ENCODE assay signal across 21 cellular contexts in the genomic region with DNA sequence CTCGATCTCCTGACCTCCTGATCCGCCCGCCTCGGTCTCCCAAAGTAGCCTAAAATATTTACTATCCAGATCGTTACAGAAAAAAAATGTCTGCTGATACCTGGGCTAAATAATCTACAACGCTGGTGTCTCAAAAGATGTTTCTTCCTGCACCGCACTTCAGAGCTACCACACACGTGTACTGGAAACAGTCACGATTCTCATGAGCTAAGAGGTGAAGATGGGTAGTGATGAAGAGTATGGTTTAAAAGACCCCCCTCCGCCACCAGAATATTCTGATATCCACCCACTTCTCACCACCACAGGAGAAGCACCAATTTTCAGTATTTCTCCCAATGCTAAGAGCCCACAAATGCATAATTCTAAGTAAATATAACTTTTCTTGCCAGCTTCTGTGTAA. TPM values are rescaled to one million over a fixed set of nuclear protein-coding genes. Genes with fewer than 3 reads are reported as not detected.
DNase-seq lines count a peak whose midpoint lies in the region; ATAC-seq lines count a peak whose summit lies in the region.
"Had no signal": no experiment of that assay in that cellular context is flagged by ENCODE, and none has a peak within 500 bp of the region (broad histone marks: within the 10 kb centered on the region; RNA-seq: fewer than 3 reads in every experiment).

No MANE protein-coding gene starts in this region.

- no peaks in the 10 kb centered on the region for H3K27me3 ChIP-seq in CD4-positive, CD25-positive, alpha-beta regulatory T cell (ENCODE audit: control insufficient read depth, insufficient read depth, low read length)
- H3K27me3 ChIP-seq: SJSA1, upper lobe of left lung had no signal

- peak overlapping the region in 2 of 3 donors; percentile 71 to 83 for H3K27ac Mint-ChIP-seq in CD4-positive, CD25-positive, alpha-beta regulatory T cell
- H3K27ac Mint-ChIP-seq in activated CD4-positive, alpha-beta memory T cell treated with anti-CD3 and anti-CD28 coated beads for 36 hours, result peak overlapping the region; percentile 90
- peak overlapping the region in 4 of 6 donors; percentile 35 to 79 (median 58) for H3K27ac Mint-ChIP-seq in immature natural killer cell
- H3K27ac Mint-ChIP-seq: WTC11 had no signal

- peak; percentile 61 to 67 for ATAC-seq in activated CD4-positive, CD25-positive, alpha-beta regulatory T cell treated with anti-CD3 and anti-CD28 coated beads, Interleukin-2, amount 50 U/mL, for 24 hours
- ATAC-seq in CD4-positive, CD25-positive, alpha-beta regulatory T cell (ENCODE audit: low read depth in 2 of 2), result peak in 1 of 2 donors; percentile 47
- ATAC-seq: Panc1, WTC11 had no signal

- POLR2A ChIA-PET in activated CD4-positive, alpha-beta memory T cell treated with anti-CD3 and anti-CD28 coated beads for 36 hours (lab: Charles Lee), result interaction anchor here (1.0 to 2.8 kb wide), 12 partner anchors 8 to 201 kb away, joined by 3 to 61 read pairs (median 6); a partner anchor contains a TSS

- H3K4me1 Mint-ChIP-seq in CD4-positive, CD25-positive, alpha-beta regulatory T cell, result peaks cover 13 to 38% (median 26%) of the 10 kb centered on the region in 4 donors
- H3K4me1 Mint-ChIP-seq in activated CD4-positive, alpha-beta memory T cell treated with anti-CD3 and anti-CD28 coated beads for 36 hours (ENCODE audit: low read depth), result peaks cover 61% of the 10 kb centered on the region
- peaks cover 48 to 53% of the 10 kb centered on the region in 2 donors for H3K4me1 Mint-ChIP-seq in immature natural killer cell
- H3K4me1 Mint-ChIP-seq: neural crest cell, WTC11 had no signal

- CTCF ChIA-PET in activated CD4-positive, alpha-beta memory T cell treated with anti-CD3 and anti-CD28 coated beads for 36 hours (lab: Charles Lee), result interaction anchor here (0.7 to 3.2 kb wide), 13 partner anchors 9 to 199 kb away, joined by 3 to 41 read pairs (median 5); a partner anchor contains a TSS

- no peaks in the 10 kb centered on the region for H3K9me3 Mint-ChIP-seq in CD4-positive, CD25-positive, alpha-beta regulatory T cell
- peaks cover 3% of the 10 kb centered on the region for H3K9me3 Mint-ChIP-seq in activated CD4-positive, alpha-beta memory T cell treated with anti-CD3 and anti-CD28 coated beads for 36 hours
- no peaks in the 10 kb centered on the region for H3K9me3 Mint-ChIP-seq in immature natural killer cell

- DNase-seq in activated CD4-positive, CD25-positive, alpha-beta regulatory T cell (lab: John Stamatoyannopoulos, UW), result no peak
- DNase-seq in CD4-positive, CD25-positive, alpha-beta regulatory T cell, result no peak
- DNase-seq in activated CD4-positive, alpha-beta memory T cell treated with anti-CD3 and anti-CD28 coated beads for 36 hours, result no peak
- DNase-seq in immature natural killer cell (no peak), midbrain (lab: John Stamatoyannopoulos, UW) (no peak), epidermal melanocyte (ENCODE audit: insufficient read length, low spot score) (no peak), posterior vena cava (ENCODE audit: low spot score) (no peak)
- DNase-seq: amniotic stem cell, Calu3, cortex of kidney, EL, NCI-H1105, NCI-H2081, NCI-H446, upper lobe of left lung had no signal

- peaks cover 13% of the 10 kb centered on the region for H3K4me1 ChIP-seq in CD4-positive, CD25-positive, alpha-beta regulatory T cell (ENCODE audit: control insufficient read depth, insufficient read depth, low read length, poor library complexity, severe bottlenecking)
- H3K4me1 ChIP-seq: prostate gland, upper lobe of left lung had no signal

- no peak overlapping the region for H3K27ac ChIP-seq in CD4-positive, CD25-positive, alpha-beta regulatory T cell (ENCODE audit: insufficient read depth, low read length, poor library complexity, severe bottlenecking)
- H3K27ac ChIP-seq: prostate gland, upper lobe of left lung had no signal

- peaks cover 38% of the 10 kb centered on the region for H3K36me3 Mint-ChIP-seq in CD4-positive, CD25-positive, alpha-beta regulatory T cell
- H3K36me3 Mint-ChIP-seq in activated CD4-positive, alpha-beta memory T cell treated with anti-CD3 and anti-CD28 coated beads for 36 hours, result peaks cover 39% of the 10 kb centered on the region
- peaks cover 13 to 32% (median 15%) of the 10 kb centered on the region in 3 donors for H3K36me3 Mint-ChIP-seq in immature natural killer cell

- intact Hi-C loops in activated CD4-positive, alpha-beta memory T cell treated with anti-CD3 and anti-CD28 coated beads for 36 hours (cut with micrococcal nuclease), result no loop called here
- intact Hi-C loops in posterior vena cava (cut with DNase I), result no loop called here

- H3K4me3 ChIP-seq in CD4-positive, CD25-positive, alpha-beta regulatory T cell (ENCODE audit: low read depth, low read length), result no peak overlapping the region
- H3K4me3 ChIP-seq: prostate gland, SJSA1, upper lobe of left lung had no signal

- H3K4me3 Mint-ChIP-seq in CD4-positive, CD25-positive, alpha-beta regulatory T cell, result peak overlapping the region in 3 of 4 donors; percentile 1 to 61 (median 23)
- H3K4me3 Mint-ChIP-seq in activated CD4-positive, alpha-beta memory T cell treated with anti-CD3 and anti-CD28 coated beads for 36 hours, result peak overlapping the region; percentile 53
- H3K4me3 Mint-ChIP-seq in immature natural killer cell, result no peak overlapping the region
- H3K4me3 Mint-ChIP-seq: neural crest cell, WTC11 had no signal

- H3K36me3 ChIP-seq in CD4-positive, CD25-positive, alpha-beta regulatory T cell (ENCODE audit: control insufficient read depth, insufficient read depth, low read length), result peaks cover 21% of the 10 kb centered on the region
- H3K36me3 ChIP-seq: prostate gland had no signal

- H3K9me3 ChIP-seq in CD4-positive, CD25-positive, alpha-beta regulatory T cell (ENCODE audit: control insufficient read depth in 2 of 2, low read length in 2 of 2), result no peaks in the 10 kb centered on the region
- H3K9me3 ChIP-seq: prostate gland, SJSA1, upper lobe of left lung had no signal

- no peaks in the 10 kb centered on the region for H3K27me3 Mint-ChIP-seq in CD4-positive, CD25-positive, alpha-beta regulatory T cell
- no peaks in the 10 kb centered on the region for H3K27me3 Mint-ChIP-seq in activated CD4-positive, alpha-beta memory T cell treated with anti-CD3 and anti-CD28 coated beads for 36 hours
- H3K27me3 Mint-ChIP-seq in immature natural killer cell (ENCODE audit: low read depth in 3 of 3), result no peaks in the 10 kb centered on the region

RNA-seq across cellular contexts. Expression of a gene that starts 50.2 kb away (rescaled TPM):
- total RNA-seq in CD4-positive, CD25-positive, alpha-beta regulatory T cell, result 42.9 TPM
- 1 to 10 TPM; 3.3 to 5.1 (median 4.7) TPM for polyA plus RNA-seq in CD4-positive, CD25-positive, alpha-beta regulatory T cell
- total RNA-seq in activated CD4-positive, alpha-beta memory T cell treated with anti-CD3 and anti-CD28 coated beads for 36 hours, result 10 to 100 TPM; 17.2 to 20.3 TPM
- 1 to 10 TPM; 1.6 to 9.8 (median 4.7) TPM for polyA plus RNA-seq in immature natural killer cell
- total RNA-seq in posterior vena cava, result 10 to 100 TPM; 36.2 to 43.8 TPM

RNA-seq across cellular contexts. Expression of a gene that starts 50.4 kb away (rescaled TPM):
- total RNA-seq in CD4-positive, CD25-positive, alpha-beta regulatory T cell, result 2.9 TPM
- polyA plus RNA-seq in CD4-positive, CD25-positive, alpha-beta regulatory T cell, result 1 to 10 TPM; 4.2 to 9.2 (median 8.5) TPM
- 10 to 100 TPM; 20.0 to 22.2 TPM for total RNA-seq in activated CD4-positive, alpha-beta memory T cell treated with anti-CD3 and anti-CD28 coated beads for 36 hours
- 10 to 100 TPM in 1 of 3 donors, 1 to 10 TPM in 2; 6.6 to 13.9 (median 8.6) TPM for polyA plus RNA-seq in immature natural killer cell
- total RNA-seq in posterior vena cava, result 10 to 100 TPM in 1 of 2 donors, 1 to 10 TPM in 1; 7.4 to 10.9 TPM

Comparison
In these comparisons a context has a peak if more than half of its experiments do, and no peak if none do; other contexts are left out.
1. H3K4me3 Mint-ChIP-seq: peak in CD4-positive, CD25-positive, alpha-beta regulatory T cell (3 of 4) and activated CD4-positive, alpha-beta memory T cell treated with anti-CD3 and anti-CD28 coated beads for 36 hours (single experiment); none in immature natural killer cell (0 of 5).
2. Peak in every context shown above with its lines, with median percentiles within 50 percentile points of each other: H3K27ac Mint-ChIP-seq.